17 cellular contexts compared by ENCODE assay signal in genomic region chr14:72614891-72615410, GRCh38.
DNase-seq lines count a peak whose midpoint lies in the region; ATAC-seq and TF ChIP-seq lines count a peak whose summit lies in the region.
"Had no signal": no experiment of that assay in that cellular context is flagged by ENCODE, and none has a peak within 500 bp of the region (broad histone marks: within the 10 kb centered on the region; RNA-seq: fewer than 3 reads in every experiment).

No MANE protein-coding gene starts in this region.

- no peaks in the 10 kb centered on the region for H3K36me3 ChIP-seq in ACC112 (ENCODE audit: insufficient read depth, low read length)
- H3K36me3 ChIP-seq in HCT116 (ENCODE audit: control insufficient read depth in 1 of 2, insufficient read depth in 2 of 2, low read length in 2 of 2) = no peaks in the 10 kb centered on the region
- H3K36me3 ChIP-seq in esophagus muscularis mucosa = no peaks in the 10 kb centered on the region
- H3K36me3 ChIP-seq: brain microvascular endothelial cell, MG63 had no signal

- RAD21 ChIA-PET in HCT116 (lab: Charles Lee; ENCODE audit: low non-redundant PET in 1 of 2, low total read pairs in 2 of 2, uncharacterized antibody in 2 of 2, unreplicated experiment in 2 of 2) = no interaction called here

- H4K20me1 ChIP-seq in HCT116 (ENCODE audit: insufficient read depth) = no peaks in the 10 kb centered on the region

- no peak overlapping the region for H3K4me3 Mint-ChIP-seq in osteocyte (ENCODE audit: unreplicated experiment)
- H3K4me3 Mint-ChIP-seq: activated T-helper 17 cell treated with anti-CD3 and anti-CD28 coated beads, Interleukin-2, amount 50 U/mL, for 72 hours; IgD-negative memory B cell had no signal

- peak overlapping the region; percentile 88 for H2AFZ ChIP-seq in ACC112 (ENCODE audit: low read length, unreplicated experiment)
- no peak overlapping the region for H2AFZ ChIP-seq in HCT116 (ENCODE audit: low read depth, low read length, poor library complexity, severe bottlenecking)

- WGBS in esophagus muscularis mucosa = 79% methylated on average over 11 of the region's 11 CpGs

- H3K79me2 ChIP-seq in ACC112 (ENCODE audit: control insufficient read depth, insufficient read depth, low read length, unreplicated experiment) (no peaks in the 10 kb centered on the region), HCT116 (ENCODE audit: insufficient read depth, low read length) (no peaks in the 10 kb centered on the region)

- TF ChIP-seq CTCF in HCT116 (IDR thresholded peaks at IDR 0.05 in 2 of 3, conservative IDR thresholded peaks at IDR 0.05 in 1 of 3; ENCODE audit: borderline replicate concordance in 1 of 3, insufficient read depth in 1 of 3, low read depth in 2 of 3, low read length in 2 of 3) (no peak), esophagus muscularis mucosa (IDR thresholded peaks at IDR 0.05) (no peak), osteocyte (IDR thresholded peaks at IDR 0.05) (no peak)

- H3K4me1 ChIP-seq in ACC112 (ENCODE audit: control insufficient read depth, insufficient read depth, low read length, unreplicated experiment) = peaks cover 37% of the 10 kb centered on the region
- H3K4me1 ChIP-seq in HCT116 (ENCODE audit: control insufficient read depth in 1 of 2, insufficient read depth in 2 of 2, low read length in 2 of 2) = peaks cover 0 to 9% of the 10 kb centered on the region in 2 experiments; a peak in 1 of 4 replicates
- H3K4me1 ChIP-seq in esophagus muscularis mucosa = peaks cover 33 to 60% (median 41%) of the 10 kb centered on the region in 4 donors

- peak overlapping the region; percentile 93 for H3K27ac Mint-ChIP-seq in osteocyte (ENCODE audit: unreplicated experiment)
- H3K27ac Mint-ChIP-seq: activated T-helper 17 cell treated with anti-CD3 and anti-CD28 coated beads, Interleukin-2, amount 50 U/mL, for 72 hours; IgD-negative memory B cell had no signal

- no peaks in the 10 kb centered on the region for H3K9me2 ChIP-seq in HCT116 (ENCODE audit: insufficient read depth)

- H3K9me3 ChIP-seq in HCT116 (ENCODE audit: control insufficient read depth in 1 of 2, insufficient read depth in 1 of 2, low read depth in 1 of 2, low read length in 2 of 2) (no peaks in the 10 kb centered on the region), esophagus muscularis mucosa (no peaks in the 10 kb centered on the region)
- H3K9me3 ChIP-seq: MG63 had no signal

- TF ChIP-seq POLR2A in HCT116 (IDR thresholded peaks at IDR 0.05; ENCODE audit: borderline replicate concordance, extremely low read depth, insufficient read depth, insufficient read length) (no peak), esophagus muscularis mucosa (IDR thresholded peaks at IDR 0.05; ENCODE audit: low read depth) (no peak)

- peak overlapping the region; percentile 17; the same call in 1 of the 2 replicates for H3K4me2 ChIP-seq in HCT116 (ENCODE audit: low read length)

- H3K4me3 ChIP-seq in ACC112 (ENCODE audit: low read depth, low read length) (no peak overlapping the region), HCT116 (replicated peaks in 1 of 2; ENCODE audit: low read depth in 1 of 2, low read length in 2 of 2) (no peak overlapping the region), esophagus muscularis mucosa (no peak overlapping the region)
- H3K4me3 ChIP-seq: lung, MG63 had no signal

- TF ChIP-seq RAD21 in HCT116 (IDR thresholded peaks at IDR 0.05; ENCODE audit: low read depth) = no peak

- BruUV-seq in HCT116 (replicated peaks; lab: Mats Ljungman, UMichigan) = no TSS peak

- DNase-seq in HCT116 (ENCODE audit: low read depth, low spot score) (no peak), esophagus muscularis mucosa (ENCODE audit: extremely low spot score) (peak; percentile 66), osteocyte (ENCODE audit: extremely low spot score, unreplicated experiment) (peak; percentile 70), cerebellar nuclear complex (lab: John Stamatoyannopoulos, UW) (no peak), AG08395 (ENCODE audit: low spot score) (no peak)
- DNase-seq in activated naive CD4-positive, alpha-beta T cell (lab: John Stamatoyannopoulos, UW) = no peak
- DNase-seq: activated CD4-positive, CD25-positive, alpha-beta regulatory T cell; brain microvascular endothelial cell; DMS79; NCI-H187 treated with DMSO at 0.1 percent for 48 hours; small intestine had no signal

- no peak overlapping the region for H3K27ac ChIP-seq in ACC112 (ENCODE audit: low read depth, low read length)
- no peak overlapping the region for H3K27ac ChIP-seq in HCT116 (ENCODE audit: low read depth, low read length)
- H3K27ac ChIP-seq in esophagus muscularis mucosa (replicated peaks in 1 of 4) = peak overlapping the region in 3 of 4 donors; percentile 13 to 55 (median 48)
- H3K27ac ChIP-seq: brain microvascular endothelial cell, HL-60 had no signal

- H3K36me3 Mint-ChIP-seq in osteocyte (ENCODE audit: unreplicated experiment) = no peaks in the 10 kb centered on the region

- H3K27me3 ChIP-seq in ACC112 (ENCODE audit: insufficient read depth, low read length) = no peaks in the 10 kb centered on the region
- H3K27me3 ChIP-seq in HCT116 (ENCODE audit: insufficient read depth, low read length) = no peaks in the 10 kb centered on the region
- no peaks in the 10 kb centered on the region for H3K27me3 ChIP-seq in esophagus muscularis mucosa
- H3K27me3 ChIP-seq: brain microvascular endothelial cell, MG63 had no signal

- no peaks in the 10 kb centered on the region for H3K27me3 Mint-ChIP-seq in osteocyte (ENCODE audit: unreplicated experiment)
- H3K27me3 Mint-ChIP-seq: activated T-helper 17 cell treated with anti-CD3 and anti-CD28 coated beads, Interleukin-2, amount 50 U/mL, for 72 hours had no signal

- no peak for ATAC-seq in HCT116
- ATAC-seq: activated T-helper 17 cell treated with anti-CD3 and anti-CD28 coated beads, Interleukin-2, amount 50 U/mL, for 72 hours had no signal

- intact Hi-C loops in HCT116 (cut with micrococcal nuclease) = no loop called here
- intact Hi-C loops in esophagus muscularis mucosa (cut with DNase I) = no loop called here

- peaks cover 59% of the 10 kb centered on the region for H3K4me1 Mint-ChIP-seq in osteocyte (ENCODE audit: unreplicated experiment)
- H3K4me1 Mint-ChIP-seq: activated T-helper 17 cell treated with anti-CD3 and anti-CD28 coated beads, Interleukin-2, amount 50 U/mL, for 72 hours had no signal

- H3K9me3 Mint-ChIP-seq in osteocyte (ENCODE audit: unreplicated experiment) = no peaks in the 10 kb centered on the region
- H3K9me3 Mint-ChIP-seq: activated T-helper 17 cell treated with anti-CD3 and anti-CD28 coated beads, Interleukin-2, amount 50 U/mL, for 72 hours; IgD-negative memory B cell had no signal

- H3K9ac ChIP-seq in HCT116 (ENCODE audit: low read length) = no peak overlapping the region

- CTCF ChIA-PET in HCT116 (lab: Charles Lee) = no interaction called here

- POLR2A ChIA-PET in HCT116 (lab: Charles Lee) = no interaction called here

- TF ChIP-seq EP300 in esophagus muscularis mucosa (IDR thresholded peaks at IDR 0.05) = no peak

TF ChIP-seq in HCT116, 20 proteins besides CTCF, POLR2A, EP300 and RAD21:
- no peak for TF ChIP-seq ZFX (IDR thresholded peaks at IDR 0.05)
- TF ChIP-seq CBX3 (IDR thresholded peaks at IDR 0.05; ENCODE audit: low read depth) = no peak
- no peak for TF ChIP-seq SRF (IDR thresholded peaks at IDR 0.05; ENCODE audit: low read depth)
- no peak for TF ChIP-seq SP1 (IDR thresholded peaks at IDR 0.05; ENCODE audit: low read depth)
- TF ChIP-seq EZH2phosphoT487 (IDR thresholded peaks at IDR 0.05; ENCODE audit: borderline replicate concordance) = no peak
- no peak for TF ChIP-seq ELF1 (IDR thresholded peaks at IDR 0.05; ENCODE audit: borderline replicate concordance, low read depth)
- no peak for TF ChIP-seq FOSL1 (IDR thresholded peaks at IDR 0.05; ENCODE audit: low read depth)
- no peak for TF ChIP-seq JUND (IDR thresholded peaks at IDR 0.05)
- TF ChIP-seq YY1 (IDR thresholded peaks at IDR 0.05; ENCODE audit: extremely low read depth, insufficient replicate concordance, low read depth, low read length) = no peak
TF ChIP-seq in HCT116: peak in this region for 0.

Comparison
In these comparisons a context has a peak if more than half of its experiments do, and no peak if none do; other contexts are left out.
1. H3K27ac ChIP-seq: peak in esophagus muscularis mucosa (3 of 4); none in ACC112 (single experiment) and HCT116 (single experiment).
2. DNase-seq: peak in esophagus muscularis mucosa (single experiment) and osteocyte (single experiment); none in HCT116 (single experiment), cerebellar nuclear complex (0 of 2), activated naive CD4-positive, alpha-beta T cell (0 of 4) and AG08395 (single experiment).